In genomic region chr18:59646946-59647307, GRCh38 we compare ENCODE assay signal across 15 cellular contexts. TPM values are rescaled to one million over a fixed set of nuclear protein-coding genes. Genes with fewer than 3 reads are reported as not detected.
"Had no signal": no experiment of that assay in that cellular context is flagged by ENCODE, and none has a peak within 500 bp of the region (broad histone marks: within the 10 kb centered on the region; RNA-seq: fewer than 3 reads in every experiment).

No MANE protein-coding gene starts in this region.

- H3K9ac ChIP-seq: neural progenitor cell had no signal

- H3K4me3 ChIP-seq: ascending aorta, cardiac muscle cell, colonic mucosa, gastroesophageal sphincter, neural progenitor cell, skin epidermis had no signal

- H3K36me3 ChIP-seq: ascending aorta, cardiac muscle cell, colonic mucosa, gastroesophageal sphincter, neural progenitor cell had no signal

- ATAC-seq: activated CD4-positive, alpha-beta T cell treated with anti-CD3 and anti-CD28 coated beads for 36 hours; gastroesophageal sphincter; T-cell had no signal

- H3K4me1 ChIP-seq: ascending aorta, colonic mucosa, gastroesophageal sphincter had no signal

- H3K27ac ChIP-seq: ascending aorta, cardiac muscle cell, colonic mucosa, gastroesophageal sphincter, neural progenitor cell, VCaP had no signal

- H3K9me3 ChIP-seq: ascending aorta, colonic mucosa, gastroesophageal sphincter had no signal

- H3K27me3 ChIP-seq: ascending aorta, colonic mucosa, gastroesophageal sphincter, neural progenitor cell had no signal

- DNase-seq: activated CD4-positive, alpha-beta memory T cell treated with anti-CD3 and anti-CD28 coated beads, Interleukin-2, amount 10 ng/mL, durations not matched to agents 7 days and 5 days; activated CD4-positive, alpha-beta T cell treated with anti-CD3 and anti-CD28 coated beads for 36 hours; activated CD8-positive, alpha-beta memory T cell treated with anti-CD3 and anti-CD28 coated beads, Interleukin-2, amount 50 U/mL, for 4 hours; activated naive CD8-positive, alpha-beta T cell treated with anti-CD3 and anti-CD28 coated beads, Interleukin-2, amount 10 ng/mL, durations not matched to agents 7 days and 5 days; colonic mucosa; retina; T-cell; trophoblast cell had no signal

RNA-seq across cellular contexts. Expression of gene CCBE1, which starts 50.3 kb away (rescaled TPM):
- total RNA-seq: activated CD4-positive, alpha-beta memory T cell treated with anti-CD3 and anti-CD28 coated beads, Interleukin-2, amount 10 ng/mL, durations not matched to agents 7 days and 5 days; activated naive CD8-positive, alpha-beta T cell treated with anti-CD3 and anti-CD28 coated beads, Interleukin-2, amount 10 ng/mL, durations not matched to agents 7 days and 5 days; endothelial cell of umbilical vein had no signal
